In the genomic region with DNA sequence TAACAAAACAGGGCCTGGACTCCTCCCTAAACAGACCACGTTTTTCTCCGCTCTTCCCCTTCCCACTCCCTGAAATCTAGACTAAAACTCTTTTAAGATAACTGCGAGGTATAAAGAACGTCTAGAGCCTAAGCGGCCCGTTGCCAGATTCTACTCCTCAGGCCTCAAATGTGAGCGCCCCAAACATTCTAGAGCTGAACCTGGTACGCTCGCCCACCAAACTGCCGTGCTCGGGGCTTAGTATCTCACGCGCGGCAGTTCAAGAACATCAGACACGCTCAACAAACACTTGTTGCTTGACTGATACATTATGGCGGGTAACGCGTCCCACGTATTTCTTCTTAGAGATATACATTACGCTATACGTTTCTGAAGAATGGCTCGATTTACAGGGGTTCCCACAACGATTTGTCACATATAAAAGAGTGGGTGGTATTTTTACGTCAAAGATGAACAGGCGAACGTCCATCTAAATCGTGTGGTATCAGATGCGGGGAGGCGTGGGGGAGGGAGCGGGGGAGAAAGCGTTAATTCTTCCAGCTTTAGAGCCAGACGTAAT, we compare ENCODE assay signal across 1 cellular context.
TF ChIP-seq lines count a peak whose summit lies in the region.

No MANE protein-coding gene starts in this region.

TF ChIP-seq in GM12878, 131 proteins besides CTCF, POLR2A, EP300 and RAD21:
- TF ChIP-seq CHD2 (IDR thresholded peaks at IDR 0.05; ENCODE audit: borderline replicate concordance, low read depth, low read length) (no peak), SREBF2 (IDR thresholded peaks at IDR 0.05; ENCODE audit: low read length) (no peak), PAX8 (IDR thresholded peaks at IDR 0.05) (no peak), CBX5 (IDR thresholded peaks at IDR 0.05; ENCODE audit: low read depth) (0 out of 2 replicates have a peak, but pooled peaks have one; percentile 13), JUNB (IDR thresholded peaks at IDR 0.05) (no peak), MYC (IDR thresholded peaks at IDR 0.05; ENCODE audit: insufficient read depth, insufficient read length, insufficient replicate concordance, low read length, severe bottlenecking) (peak; percentile 35), RUNX3 (IDR thresholded peaks at IDR 0.05; ENCODE audit: low read length) (peak; percentile 1; the same call in 1 of the 2 replicates), BHLHE40 (IDR thresholded peaks at IDR 0.05; ENCODE audit: borderline replicate concordance in 1 of 2, low read depth in 2 of 2, low read length in 1 of 2) (no peak), CHD1 (IDR thresholded peaks at IDR 0.05; ENCODE audit: low read depth, low read length) (no peak), CHD4 (IDR thresholded peaks at IDR 0.05) (no peak), YY1 (IDR thresholded peaks at IDR 0.05; ENCODE audit: low read depth, low read length) (peak; percentile 31; the same call in 1 of the 2 replicates), SMAD1 (IDR thresholded peaks at IDR 0.05; ENCODE audit: low read depth, partially characterized antibody) (no peak)
